ENCODE assay signal across 8 cellular contexts in the genomic region with DNA sequence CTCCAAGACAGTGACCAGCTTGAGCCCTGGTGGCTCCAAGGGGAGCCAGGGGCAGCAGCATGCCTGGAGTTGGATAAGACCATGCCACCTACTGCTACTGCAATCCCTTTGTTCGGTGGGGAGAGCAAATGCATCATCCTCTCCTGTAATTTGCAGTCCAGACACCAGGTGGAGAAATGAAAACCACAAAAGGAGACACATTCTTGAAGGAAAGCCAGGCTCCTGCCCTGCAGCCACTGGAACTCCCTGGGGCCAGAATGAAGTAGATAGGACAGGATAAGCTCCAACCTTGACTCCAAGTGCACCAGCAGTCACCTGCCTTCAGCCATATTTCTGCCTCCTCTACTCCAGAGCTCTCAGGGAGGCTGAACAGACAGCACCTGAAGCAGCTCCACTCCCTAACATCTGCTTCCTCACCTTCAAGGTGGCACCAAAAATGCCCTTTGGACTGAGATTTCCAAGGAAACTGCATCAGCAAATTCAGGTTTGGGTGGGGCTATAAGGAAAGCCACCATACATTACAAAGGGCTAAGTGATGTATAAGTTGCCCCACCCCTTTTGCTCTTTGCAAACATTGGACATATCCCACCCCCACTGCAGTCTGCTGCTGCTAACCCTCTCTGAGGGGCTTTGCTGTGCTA.
A peak's percentile ranks its signal among the peaks of the same experiment; 100 is the strongest.
DNase-seq lines count a peak whose midpoint lies in the region; ATAC-seq and TF ChIP-seq lines count a peak whose summit lies in the region.

No MANE protein-coding gene starts in this region.

- TF ChIP-seq POLR2A in testis (IDR thresholded peaks at IDR 0.05) = no peak

- H3K27me3 ChIP-seq in testis (no peaks in the 10 kb centered on the region), psoas muscle (ENCODE audit: insufficient read depth in 3 of 3, low read length in 2 of 3) (no peaks in the 10 kb centered on the region)

- H3K27ac ChIP-seq in testis = no peak overlapping the region
- no peak overlapping the region for H3K27ac ChIP-seq in psoas muscle

- H3K4me3 ChIP-seq in astrocyte of the spinal cord (ENCODE audit: low read depth, low read length) = no peak overlapping the region
- H3K4me3 ChIP-seq in testis = no peak overlapping the region
- H3K4me3 ChIP-seq in psoas muscle = no peak overlapping the region

- no peaks in the 10 kb centered on the region for H3K9me3 ChIP-seq in testis
- H3K9me3 ChIP-seq in psoas muscle = no peaks in the 10 kb centered on the region

- H3K36me3 ChIP-seq in testis (ENCODE audit: low read depth, missing control alignments) (no peaks in the 10 kb centered on the region), psoas muscle (ENCODE audit: insufficient read depth in 1 of 2, low read depth in 1 of 2) (no peaks in the 10 kb centered on the region)

- DNase-seq in Daoy (ENCODE audit: low read depth) (peak; percentile 74), SKM-1 (lab: John Stamatoyannopoulos, UW; ENCODE audit: unreplicated experiment) (peak; percentile 61), astrocyte of the spinal cord (ENCODE audit: low read depth, low spot score) (peak; percentile 53), left colon (peak; percentile 32 to 46), testis (peak; percentile 46), psoas muscle (no peak), globus pallidus (ENCODE audit: low spot score) (no peak)

- in situ Hi-C loops in astrocyte of the spinal cord (cut with HindIII; ENCODE audit: low sequenced_read_pairs) = no loop called here

- TF ChIP-seq CTCF in astrocyte of the spinal cord (IDR thresholded peaks at IDR 0.05; ENCODE audit: low read depth, low read length) (peak; percentile 57), testis (IDR thresholded peaks at IDR 0.05) (peak in 1 of 3 experiments; percentile 33), psoas muscle (IDR thresholded peaks at IDR 0.05) (no peak)

- ATAC-seq in HG02678 (IDR thresholded peaks at IDR 0.05; ENCODE audit: unreplicated experiment) (peak; percentile 80), left colon (peak; percentile 96), psoas muscle (no peak)

- H3K4me1 ChIP-seq in testis (no peaks in the 10 kb centered on the region), psoas muscle (no peaks in the 10 kb centered on the region)

- 25% methylated on average over 1 of the region's 1 CpG for WGBS in testis, 2 donors
- WGBS in psoas muscle, 3 donors = 0% methylated on average over 1 of the region's 1 CpG

- intact Hi-C loops in left colon (cut with DNase I, micrococcal nuclease) = no loop called here
- intact Hi-C loops in testis (cut with DNase I; ENCODE audit: low total_unique reads) = no loop called here
- intact Hi-C loops in psoas muscle (cut with DNase I) = no loop called here

Comparison
In these comparisons a context has a peak if more than half of its experiments do, and no peak if none do; other contexts are left out.
1. DNase-seq: peak in Daoy (single experiment), SKM-1 (single experiment), astrocyte of the spinal cord (single experiment), left colon (2 of 2) and testis (single experiment); none in psoas muscle (0 of 2) and globus pallidus (single experiment).
2. ATAC-seq: peak in HG02678 (single experiment) and left colon (single experiment); none in psoas muscle (0 of 4).